ENCODE assay signal across 1 cellular context in the genomic region with DNA sequence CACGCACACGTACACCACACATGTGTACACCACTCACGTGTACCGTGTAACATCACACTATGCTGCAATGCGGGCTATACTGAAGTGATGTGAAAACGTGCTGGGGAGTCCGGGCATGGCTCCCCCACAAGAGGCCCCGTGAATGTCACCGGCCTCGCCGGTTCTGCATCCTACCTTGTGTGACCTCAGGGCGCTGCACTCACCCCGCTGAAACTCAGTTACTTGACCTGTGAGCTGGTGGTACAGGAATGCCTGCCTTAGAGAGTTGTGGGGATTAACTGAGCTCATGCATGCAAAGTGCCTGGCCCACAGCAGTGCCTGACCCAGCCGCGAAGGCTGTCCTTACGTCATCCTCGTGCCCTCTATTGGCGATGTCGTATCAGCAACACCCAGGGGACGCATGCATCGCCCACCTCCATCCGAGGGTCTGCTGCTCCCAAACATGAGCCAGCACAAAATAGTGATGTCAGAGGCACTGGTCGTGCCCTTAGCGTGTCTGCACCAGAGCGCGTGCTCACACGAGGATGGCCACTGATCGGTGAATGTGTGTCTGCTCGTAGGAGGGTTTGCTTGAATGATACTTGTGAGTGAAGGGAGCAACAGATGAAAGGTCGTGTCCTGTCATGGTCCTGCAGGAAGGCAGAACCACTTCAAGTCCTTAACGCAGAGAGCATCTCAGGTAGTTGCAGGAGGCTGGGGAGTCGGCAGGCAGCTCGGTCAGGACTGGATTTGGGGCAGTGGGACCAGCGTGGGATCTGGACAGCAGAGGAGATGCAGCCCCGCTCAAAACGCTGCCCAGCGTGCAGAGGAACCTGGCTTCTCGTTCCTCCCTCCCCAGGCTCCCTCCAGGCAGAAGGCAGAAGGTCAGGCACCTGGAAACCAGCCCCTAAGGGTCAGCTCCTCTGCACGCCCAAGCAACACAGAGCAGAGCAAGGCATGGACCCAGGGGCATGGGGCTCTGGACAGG.
TF ChIP-seq lines count a peak whose summit lies in the region.

No MANE protein-coding gene starts in this region.

TF ChIP-seq in WTC11, 78 proteins besides CTCF, POLR2A, EP300 and RAD21 (continued from another document):
- TF ChIP-seq, protein P1, sequence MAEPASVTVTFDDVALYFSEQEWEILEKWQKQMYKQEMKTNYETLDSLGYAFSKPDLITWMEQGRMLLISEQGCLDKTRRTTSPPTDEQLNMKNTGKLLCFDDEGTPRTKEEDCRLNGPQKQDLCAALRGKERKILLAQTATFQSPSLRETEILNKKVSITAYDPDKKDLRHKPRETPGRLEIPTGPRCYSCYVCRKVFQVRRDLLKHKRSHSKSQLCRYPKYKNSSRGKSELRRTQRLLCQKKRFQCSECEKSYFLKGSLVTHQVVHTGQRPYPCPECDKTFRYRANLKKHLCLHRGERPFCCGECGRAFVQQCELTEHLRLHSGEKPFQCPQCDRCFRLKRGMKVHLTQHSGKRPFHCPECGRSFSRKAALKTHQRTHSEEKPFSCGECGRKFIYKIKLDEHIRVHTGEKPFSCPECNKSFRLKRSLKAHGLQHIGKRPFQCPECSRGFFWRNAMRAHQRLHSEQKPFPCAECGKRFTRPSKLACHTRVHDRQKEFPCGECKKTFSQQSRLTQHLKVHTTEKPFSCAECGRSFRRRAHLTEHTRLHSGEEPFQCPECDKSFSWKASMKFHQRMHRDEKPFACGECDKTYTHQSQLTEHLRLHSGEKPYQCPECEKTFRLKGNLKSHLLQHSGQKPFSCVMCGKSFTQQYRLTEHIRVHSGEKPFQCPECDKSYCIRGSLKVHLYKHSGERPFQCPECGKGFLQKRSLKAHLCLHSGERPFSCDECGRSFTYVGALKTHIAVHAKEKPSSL (CRISPR knock-in tag; conservative IDR thresholded peaks at IDR 0.05), result no peak
- TF ChIP-seq ZNF281 (CRISPR knock-in tag; IDR thresholded peaks at IDR 0.05), result no peak
- no peak for TF ChIP-seq GRHL2 (CRISPR knock-in tag; IDR thresholded peaks at IDR 0.05; ENCODE audit: insufficient replicate concordance, severe bottlenecking)
- TF ChIP-seq PRRX2 (CRISPR knock-in tag; IDR thresholded peaks at IDR 0.05), result no peak
- no peak for TF ChIP-seq ZNF263 (CRISPR knock-in tag; IDR thresholded peaks at IDR 0.05; ENCODE audit: low read depth)
- TF ChIP-seq NR1H2 (CRISPR knock-in tag; IDR thresholded peaks at IDR 0.05), result no peak
- TF ChIP-seq ZNF416 (CRISPR knock-in tag; IDR thresholded peaks at IDR 0.05), result no peak
- no peak for TF ChIP-seq FOXJ3 (CRISPR knock-in tag; IDR thresholded peaks at IDR 0.05; ENCODE audit: borderline replicate concordance)
- no peak for TF ChIP-seq ESRRA (CRISPR knock-in tag; IDR thresholded peaks at IDR 0.05; ENCODE audit: borderline replicate concordance)
- TF ChIP-seq ZNF232 (CRISPR knock-in tag; IDR thresholded peaks at IDR 0.05), result no peak
- TF ChIP-seq, protein P2, sequence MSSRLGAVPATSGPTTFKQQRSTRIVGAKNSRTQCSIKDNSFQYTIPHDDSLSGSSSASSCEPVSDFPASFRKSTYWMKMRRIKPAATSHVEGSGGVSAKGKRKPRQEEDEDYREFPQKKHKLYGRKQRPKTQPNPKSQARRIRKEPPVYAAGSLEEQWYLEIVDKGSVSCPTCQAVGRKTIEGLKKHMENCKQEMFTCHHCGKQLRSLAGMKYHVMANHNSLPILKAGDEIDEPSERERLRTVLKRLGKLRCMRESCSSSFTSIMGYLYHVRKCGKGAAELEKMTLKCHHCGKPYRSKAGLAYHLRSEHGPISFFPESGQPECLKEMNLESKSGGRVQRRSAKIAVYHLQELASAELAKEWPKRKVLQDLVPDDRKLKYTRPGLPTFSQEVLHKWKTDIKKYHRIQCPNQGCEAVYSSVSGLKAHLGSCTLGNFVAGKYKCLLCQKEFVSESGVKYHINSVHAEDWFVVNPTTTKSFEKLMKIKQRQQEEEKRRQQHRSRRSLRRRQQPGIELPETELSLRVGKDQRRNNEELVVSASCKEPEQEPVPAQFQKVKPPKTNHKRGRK (CRISPR knock-in tag; IDR thresholded peaks at IDR 0.05; ENCODE audit: borderline replicate concordance), result no peak
- no peak for TF ChIP-seq ZNF138 (CRISPR knock-in tag; conservative IDR thresholded peaks at IDR 0.05)
